ENCODE assay signal across 1 cellular context in the genomic region with DNA sequence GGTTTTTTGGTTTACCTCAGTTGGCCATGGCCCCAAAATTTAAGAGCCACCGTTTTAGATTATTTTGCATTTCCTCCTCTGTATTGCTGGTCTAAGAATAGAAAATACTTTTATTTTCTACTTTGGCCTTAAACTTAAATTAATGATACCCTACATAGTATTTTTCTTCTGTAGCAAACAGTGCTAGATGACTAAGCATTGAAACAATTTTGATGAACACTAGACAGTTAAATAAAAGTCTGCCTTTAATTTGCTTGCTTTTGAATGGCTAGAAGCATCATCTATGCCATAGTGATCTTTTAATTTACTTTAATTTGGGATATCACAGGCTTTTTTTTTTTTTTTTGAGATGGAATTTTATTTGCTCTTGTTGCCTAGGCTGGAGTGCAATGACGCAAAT.
TF ChIP-seq lines count a peak whose summit lies in the region.

No MANE protein-coding gene starts in this region.

TF ChIP-seq in A549, 52 proteins besides CTCF, POLR2A, EP300 and RAD21 (continued from another document):
- TF ChIP-seq, protein P1, sequence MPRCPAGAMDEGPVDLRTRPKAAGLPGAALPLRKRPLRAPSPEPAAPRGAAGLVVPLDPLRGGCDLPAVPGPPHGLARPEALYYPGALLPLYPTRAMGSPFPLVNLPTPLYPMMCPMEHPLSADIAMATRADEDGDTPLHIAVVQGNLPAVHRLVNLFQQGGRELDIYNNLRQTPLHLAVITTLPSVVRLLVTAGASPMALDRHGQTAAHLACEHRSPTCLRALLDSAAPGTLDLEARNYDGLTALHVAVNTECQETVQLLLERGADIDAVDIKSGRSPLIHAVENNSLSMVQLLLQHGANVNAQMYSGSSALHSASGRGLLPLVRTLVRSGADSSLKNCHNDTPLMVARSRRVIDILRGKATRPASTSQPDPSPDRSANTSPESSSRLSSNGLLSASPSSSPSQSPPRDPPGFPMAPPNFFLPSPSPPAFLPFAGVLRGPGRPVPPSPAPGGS (IDR thresholded peaks at IDR 0.05), result no peak
- no peak for TF ChIP-seq SMC3 (IDR thresholded peaks at IDR 0.05)
TF ChIP-seq in A549: peak in this region for 0.
